In genomic region chr2:134502090-134502487, GRCh38 we compare ENCODE assay signal across 24 cellular contexts.
"Had no signal": no experiment of that assay in that cellular context is flagged by ENCODE, and none has a peak within 500 bp of the region (broad histone marks: within the 10 kb centered on the region; RNA-seq: fewer than 3 reads in every experiment).

No MANE protein-coding gene starts in this region.

- DNase-seq: heart right ventricle; kidney; left ventricle myocardium inferior; midbrain; mucosa of descending colon; naive thymus-derived CD4-positive, alpha-beta T cell; ovary; right lobe of liver; stimulated activated CD4-positive, alpha-beta T cell treated with anti-CD3 and anti-CD28 coated beads, Interleukin-1b, Interleukin-23, amount 100 ng/mL, for 48 hours; stimulated activated CD4-positive, alpha-beta T cell treated with anti-CD3 and anti-CD28 coated beads, Interleukin-2, amount 100 ng/mL, for 48 hours; stimulated activated CD4-positive, alpha-beta T cell treated with anti-CD3 and anti-CD28 coated beads, Interleukin-4, amount 100 ng/mL, for 4 hours; stimulated activated CD8-positive, alpha-beta memory T cell treated with anti-CD3 and anti-CD28 coated beads, Interleukin-4, amount 100 ng/mL, for 48 hours; stimulated activated naive CD4-positive, alpha-beta T cell treated with Interleukin-2 at 50 U/mL for 16 hours; stimulated activated naive CD8-positive, alpha-beta T cell treated with anti-CD3 and anti-CD28 coated beads, Interleukin-15, amount 100 ng/mL, for 72 hours; substantia nigra; thyroid gland; transverse colon; upper lobe of left lung had no signal

- H3K4me2 ChIP-seq: hepatocyte, smooth muscle cell had no signal

- H3K79me2 ChIP-seq: hepatocyte had no signal

- ATAC-seq: heart right ventricle; mucosa of descending colon; naive thymus-derived CD4-positive, alpha-beta T cell; natural killer cell treated with Interleukin-12 subunit alpha and Interleukin-12 subunit beta and Interleukin-15 and Interleukin-18, amount 100 ng/mL, for 72 hours; right lobe of liver; stimulated activated memory B cell treated with anti-CD40 and anti-IgM and Interleukin-4, amounts not matched to agents 10 μg/mL and 1 μg/mL and 100 μg/mL, for 72 hours; stimulated activated naive CD8-positive, alpha-beta T cell treated with anti-CD3 and anti-CD28 coated beads, Interleukin-15, amount 100 ng/mL, for 72 hours had no signal

- H2AFZ ChIP-seq: hepatocyte had no signal

- H3K36me3 ChIP-seq: heart right ventricle, left ventricle myocardium inferior, ovary, right atrium auricular region, right lobe of liver, thyroid gland, transverse colon, upper lobe of left lung had no signal

- H3K9me3 ChIP-seq: heart right ventricle, left ventricle myocardium inferior, mucosa of descending colon, ovary, right atrium auricular region, right lobe of liver, thyroid gland, transverse colon, upper lobe of left lung had no signal

- H3K4me3 ChIP-seq: heart right ventricle, hepatocyte, left ventricle myocardium inferior, lung, mucosa of descending colon, ovary, right atrium auricular region, right lobe of liver, smooth muscle cell, thyroid gland, transverse colon, upper lobe of left lung had no signal

- H3K27ac ChIP-seq: heart right ventricle, hepatocyte, left ventricle myocardium inferior, ovary, right atrium auricular region, right lobe of liver, thyroid gland, transverse colon, upper lobe of left lung had no signal

- H3K4me1 ChIP-seq: heart right ventricle, left ventricle myocardium inferior, right lobe of liver, thyroid gland, transverse colon, upper lobe of left lung had no signal

- H3K27me3 ChIP-seq: heart right ventricle, hepatocyte, ovary, right atrium auricular region, right lobe of liver, thyroid gland, transverse colon, upper lobe of left lung had no signal
